22 cellular contexts compared by ENCODE assay signal in genomic region chr4:89416968-89417367, GRCh38.
"Had no signal": no experiment of that assay in that cellular context is flagged by ENCODE, and none has a peak within 500 bp of the region (broad histone marks: within the 10 kb centered on the region; RNA-seq: fewer than 3 reads in every experiment).

No MANE protein-coding gene starts in this region.

- FAIRE-seq: endometrium, keratinocyte, urothelium cell line had no signal

- H3K27ac ChIP-seq: epithelial cell of prostate, esophagus squamous epithelium, foreskin keratinocyte, neutrophil, psoas muscle, right atrium auricular region, sigmoid colon, suprapubic skin, thyroid gland had no signal

- H3K9me3 ChIP-seq: esophagus squamous epithelium, neutrophil, psoas muscle, right atrium auricular region, sigmoid colon, suprapubic skin, thyroid gland had no signal

- H3K4me3 ChIP-seq: esophagus squamous epithelium, psoas muscle, right atrium auricular region, sigmoid colon, smooth muscle cell, suprapubic skin, thyroid gland had no signal

- ATAC-seq: foreskin keratinocyte; left colon; naive thymus-derived CD8-positive, alpha-beta T cell; psoas muscle; stimulated activated effector memory CD8-positive, alpha-beta T cell treated with anti-CD3 and anti-CD28 coated beads, Interleukin-12 subunit alpha, Interleukin-12 subunit beta, amount 100 ng/mL, for 72 hours; stimulated activated naive CD8-positive, alpha-beta T cell treated with anti-CD3 and anti-CD28 coated beads, Interleukin-15, Interleukin-2, amounts not matched to agents 100 U/mL and 50 U/mL, for 24 hours had no signal

- H3K4me2 ChIP-seq: smooth muscle cell had no signal

- H3K27me3 ChIP-seq: esophagus squamous epithelium, foreskin keratinocyte, neutrophil, right atrium auricular region, sigmoid colon, suprapubic skin, thyroid gland had no signal

- H3K4me1 ChIP-seq: esophagus squamous epithelium, foreskin keratinocyte, psoas muscle, sigmoid colon, suprapubic skin, thyroid gland had no signal

- DNase-seq: effector memory CD4-positive, alpha-beta T cell; esophagus squamous epithelium; immature natural killer cell; left colon; mammary epithelial cell; naive thymus-derived CD8-positive, alpha-beta T cell; psoas muscle; sigmoid colon; stimulated activated CD4-positive, alpha-beta T cell treated with anti-CD3 and anti-CD28 coated beads, Interleukin-4, amount 100 ng/mL, for 1 hour; stimulated activated CD8-positive, alpha-beta memory T cell treated with anti-CD3 and anti-CD28 coated beads, Interleukin-4, amount 100 ng/mL, for 48 hours; stimulated activated naive CD8-positive, alpha-beta T cell treated with anti-CD3 and anti-CD28 coated beads, Interleukin-15, Interleukin-2, amounts not matched to agents 100 U/mL and 50 U/mL, for 24 hours; thyroid gland had no signal

- H3K36me3 ChIP-seq: esophagus squamous epithelium, neutrophil, right atrium auricular region, sigmoid colon, suprapubic skin, thyroid gland had no signal
